Comparison of ENCODE assay signal across 25 cellular contexts in genomic region chr14:102502571-102502970, GRCh38.
"Had no signal": no experiment of that assay in that cellular context is flagged by ENCODE, and none has a peak within 500 bp of the region (broad histone marks: within the 10 kb centered on the region; RNA-seq: fewer than 3 reads in every experiment).

No MANE protein-coding gene starts in this region.

- H3K27me3 Mint-ChIP-seq: activated CD4-positive, alpha-beta memory T cell treated with anti-CD3 and anti-CD28 coated beads for 36 hours; activated CD4-positive, alpha-beta T cell treated with anti-CD3 and anti-CD28 coated beads, Interleukin-2, amount 10 ng/mL, durations not matched to agents 7 days and 5 days; activated naive CD4-positive, alpha-beta T cell treated with anti-CD3 and anti-CD28 coated beads, Interleukin-2, amount 10 ng/mL, durations not matched to agents 7 days and 5 days; activated naive CD8-positive, alpha-beta T cell treated with anti-CD3 and anti-CD28 coated beads for 36 hours had no signal

- H3K4me3 ChIP-seq: cardiac muscle cell had no signal

- H3K9me3 ChIP-seq: SK-N-SH had no signal

- H3K4me3 Mint-ChIP-seq: activated CD4-positive, alpha-beta memory T cell treated with anti-CD3 and anti-CD28 coated beads for 36 hours; activated CD4-positive, alpha-beta T cell treated with anti-CD3 and anti-CD28 coated beads, Interleukin-2, amount 10 ng/mL, durations not matched to agents 7 days and 5 days; activated naive CD4-positive, alpha-beta T cell treated with anti-CD3 and anti-CD28 coated beads, Interleukin-2, amount 10 ng/mL, durations not matched to agents 7 days and 5 days; activated naive CD8-positive, alpha-beta T cell treated with anti-CD3 and anti-CD28 coated beads for 36 hours had no signal

- H3K27me3 ChIP-seq: brain microvascular endothelial cell, cardiac muscle cell had no signal

- H3K27ac Mint-ChIP-seq: activated CD4-positive, alpha-beta memory T cell treated with anti-CD3 and anti-CD28 coated beads for 36 hours; activated CD4-positive, alpha-beta T cell treated with anti-CD3 and anti-CD28 coated beads, Interleukin-2, amount 10 ng/mL, durations not matched to agents 7 days and 5 days; activated naive CD4-positive, alpha-beta T cell treated with anti-CD3 and anti-CD28 coated beads, Interleukin-2, amount 10 ng/mL, durations not matched to agents 7 days and 5 days; activated naive CD8-positive, alpha-beta T cell treated with anti-CD3 and anti-CD28 coated beads for 36 hours; activated T-helper 2 cell treated with anti-CD3 and anti-CD28 coated beads, Interferon-gamma antibody, Interleukin-2, Interleukin-4, amounts not matched to agents 10 μg/mL and 5 μg/mL and 100 μg/mL, durations not matched to agents 14 hours and 24 hours and 36 hours had no signal

- DNase-seq: activated CD4-positive, alpha-beta memory T cell treated with anti-CD3 and anti-CD28 coated beads for 36 hours; activated CD4-positive, alpha-beta T cell treated with anti-CD3 and anti-CD28 coated beads, Interleukin-2, amount 10 ng/mL, durations not matched to agents 7 days and 5 days; activated CD4-positive, CD25-positive, alpha-beta regulatory T cell; activated gamma-delta T cell treated with Interleukin-2 at 50 U/mL for 16 hours; activated naive CD4-positive, alpha-beta T cell treated with anti-CD3 and anti-CD28 coated beads, Interleukin-2, amount 10 ng/mL, durations not matched to agents 7 days and 5 days; activated naive CD8-positive, alpha-beta T cell treated with anti-CD3 and anti-CD28 coated beads for 36 hours; activated T-cell treated with anti-CD3 and anti-CD28 coated beads for 4 hours; activated T-cell treated with anti-CD3 and anti-CD28 coated beads, Interleukin-2, amount 50 U/mL, for 48 hours; brain microvascular endothelial cell; Karpas-422; MM.1S; NCI-H1105 treated with DMSO at 0.1 percent for 48 hours; NCI-H1436 treated with DMSO at 0.1 percent for 48 hours; NCI-H187; NCI-H2081; NCI-H510A treated with DMSO at 0.1 percent for 48 hours; NCI-H69; NK-92 treated with Interleukin-12 subunit alpha and Interleukin-12 subunit beta, amount 100 ng/mL, for 24 hours; OCI-M1; SK-N-SH; T-helper 1 cell had no signal

- H3K27ac ChIP-seq: brain microvascular endothelial cell, VCaP had no signal

- FAIRE-seq: RCC 7860 had no signal

- H3K9me3 Mint-ChIP-seq: activated CD4-positive, alpha-beta memory T cell treated with anti-CD3 and anti-CD28 coated beads for 36 hours; activated CD4-positive, alpha-beta T cell treated with anti-CD3 and anti-CD28 coated beads, Interleukin-2, amount 10 ng/mL, durations not matched to agents 7 days and 5 days; activated naive CD4-positive, alpha-beta T cell treated with anti-CD3 and anti-CD28 coated beads, Interleukin-2, amount 10 ng/mL, durations not matched to agents 7 days and 5 days; activated naive CD8-positive, alpha-beta T cell treated with anti-CD3 and anti-CD28 coated beads for 36 hours; activated T-helper 2 cell treated with anti-CD3 and anti-CD28 coated beads, Interferon-gamma antibody, Interleukin-2, Interleukin-4, amounts not matched to agents 10 μg/mL and 5 μg/mL and 100 μg/mL, durations not matched to agents 14 hours and 24 hours and 36 hours had no signal
